Comparison of ENCODE assay signal across 25 cellular contexts in genomic region chr18:24515721-24516120, GRCh38. TPM values are rescaled to one million over a fixed set of nuclear protein-coding genes. Genes with fewer than 3 reads are reported as not detected.
"Had no signal": no experiment of that assay in that cellular context is flagged by ENCODE, and none has a peak within 500 bp of the region (broad histone marks: within the 10 kb centered on the region; RNA-seq: fewer than 3 reads in every experiment).

No MANE protein-coding gene starts in this region.

- H3K4me3 ChIP-seq: colonic mucosa, gastroesophageal sphincter, heart right ventricle, left lung, lower lobe of right lung, mucosa of descending colon had no signal

- H3K27ac Mint-ChIP-seq: dendritic cell treated with granulocyte-macrophage colony-stimulating factor and Interleukin-4, amounts not matched to agents 40 ng/mL and 50 ng/mL, for 4 days; endodermal cell; mesothelial cell of epicardium; naive B cell had no signal

- H3K4me3 Mint-ChIP-seq: dendritic cell treated with granulocyte-macrophage colony-stimulating factor and Interleukin-4, amounts not matched to agents 40 ng/mL and 50 ng/mL, for 4 days; effector memory CD8-positive, alpha-beta T cell; endodermal cell; mesothelial cell of epicardium; naive B cell had no signal

- H3K27me3 ChIP-seq: colonic mucosa, left lung had no signal

- H3K36me3 ChIP-seq: colonic mucosa, gastroesophageal sphincter, heart right ventricle, left lung, lower lobe of right lung had no signal

- H3K4me1 Mint-ChIP-seq: endodermal cell, mesothelial cell of epicardium, naive B cell had no signal

- H3K4me1 ChIP-seq: colonic mucosa, foreskin keratinocyte, gastroesophageal sphincter, heart right ventricle, left lung, lower lobe of right lung had no signal

- H3K27me3 Mint-ChIP-seq: dendritic cell treated with granulocyte-macrophage colony-stimulating factor and Interleukin-4, amounts not matched to agents 40 ng/mL and 50 ng/mL, for 4 days had no signal

- ATAC-seq: effector memory CD8-positive, alpha-beta T cell; esophagus mucosa; foreskin keratinocyte; gastroesophageal sphincter; heart right ventricle; left cardiac atrium; left lung; left ventricle myocardium superior; lower lobe of right lung; mucosa of descending colon had no signal

- DNase-seq: colonic mucosa; cortex of kidney; effector CD8-positive, alpha-beta T cell; effector memory CD8-positive, alpha-beta T cell; endodermal cell; erythroblast; foreskin keratinocyte; heart right ventricle; hippocampal formation; left cardiac atrium; left lung; left ventricle myocardium superior; lower lobe of right lung; mesenchymal stem cell; mucosa of descending colon; naive B cell had no signal

- H3K27ac ChIP-seq: colonic mucosa, epithelial cell of prostate, foreskin keratinocyte, gastroesophageal sphincter, heart right ventricle, left lung, lower lobe of right lung had no signal

- H3K36me3 Mint-ChIP-seq: mesothelial cell of epicardium, naive B cell had no signal

- H3K9me3 Mint-ChIP-seq: dendritic cell treated with granulocyte-macrophage colony-stimulating factor and Interleukin-4, amounts not matched to agents 40 ng/mL and 50 ng/mL, for 4 days; effector memory CD8-positive, alpha-beta T cell; endodermal cell; mesothelial cell of epicardium had no signal

RNA-seq across cellular contexts. Expression of gene HRH4, which starts 55.3 kb away (rescaled TPM):
- total RNA-seq: dermis microvascular lymphatic vessel endothelial cell, frontal cortex, kidney epithelial cell, left cardiac atrium, lung microvascular endothelial cell, mesothelial cell of epicardium had no signal
- polyA plus RNA-seq: foreskin keratinocyte had no signal
